Comparison of ENCODE assay signal across 7 cellular contexts in the genomic region with DNA sequence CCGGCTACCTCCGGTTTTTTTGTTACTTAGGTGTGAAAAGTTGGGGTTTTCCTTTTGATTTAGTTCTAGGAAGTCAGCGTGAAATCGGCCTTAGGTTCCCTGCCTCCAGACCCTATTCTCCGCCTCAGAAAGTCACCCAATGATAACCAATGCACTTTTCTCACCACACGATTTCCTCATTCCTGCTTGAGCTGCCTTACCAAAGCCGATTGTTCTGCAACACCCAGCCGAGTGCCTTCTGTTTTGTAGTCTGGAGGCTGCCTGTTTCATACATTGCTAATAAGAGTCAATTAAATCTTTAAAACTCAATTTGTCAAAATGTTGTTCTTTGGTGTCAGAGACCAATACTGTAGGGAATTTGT. TPM values are rescaled to one million over a fixed set of nuclear protein-coding genes. Genes with fewer than 3 reads are reported as not detected.
DNase-seq lines count a peak whose midpoint lies in the region; ATAC-seq and TF ChIP-seq lines count a peak whose summit lies in the region.

No MANE protein-coding gene starts in this region.

- ATAC-seq in HG03457 (IDR thresholded peaks at IDR 0.05; ENCODE audit: unreplicated experiment), result no peak

- H3K4me1 ChIP-seq in colonic mucosa (no peaks in the 10 kb centered on the region), rectal smooth muscle tissue (ENCODE audit: control insufficient read depth, insufficient read depth, low read length) (peaks cover 3% of the 10 kb centered on the region)

- H3K27me3 ChIP-seq in colonic mucosa (no peaks in the 10 kb centered on the region), rectal smooth muscle tissue (ENCODE audit: control insufficient read depth, insufficient read depth, low read length) (no peaks in the 10 kb centered on the region)

- H3K9ac ChIP-seq in colonic mucosa (ENCODE audit: low read depth in 2 of 2, low read length in 2 of 2), result peak overlapping the region in 1 of 2 donors; percentile 70
- no peak overlapping the region for H3K9ac ChIP-seq in rectal smooth muscle tissue (ENCODE audit: low read length)

- no peaks in the 10 kb centered on the region for H3K36me3 ChIP-seq in colonic mucosa
- no peaks in the 10 kb centered on the region for H3K36me3 ChIP-seq in rectal smooth muscle tissue (ENCODE audit: control insufficient read depth, insufficient read depth, low read length)

- DNase-seq in NOMO-1 (lab: John Stamatoyannopoulos, UW; ENCODE audit: unreplicated experiment in 2 of 2), result peak; percentile 79 to 81
- no peak for DNase-seq in colonic mucosa
- DNase-seq in iPS-NIHi11 (ENCODE audit: low spot score), result no peak
- no peak for DNase-seq in lower leg skin (ENCODE audit: low spot score in 2 of 2)

- intact Hi-C loops in colonic mucosa (cut with DNase I) (no loop called here), lower leg skin (cut with DNase I; ENCODE audit: low total_unique reads) (no loop called here)

- 44 to 56% methylated on average over 8 of the region's 8 CpGs for WGBS in lower leg skin, 2 donors

- H3K27ac ChIP-seq in colonic mucosa (peak overlapping the region; percentile 64), rectal smooth muscle tissue (ENCODE audit: low read depth, low read length) (no peak overlapping the region)

- H3K4me3 ChIP-seq in GM08714 (ENCODE audit: low read length) (peak overlapping the region; percentile 77; the same call in 1 of the 2 replicates), colonic mucosa (no peak overlapping the region), rectal smooth muscle tissue (ENCODE audit: low read length) (peak overlapping the region; percentile 9), lower leg skin (ENCODE audit: low read depth, poor library complexity, severe bottlenecking) (no peak overlapping the region)

- H3K9me3 ChIP-seq in colonic mucosa, result no peaks in the 10 kb centered on the region

- no peak for TF ChIP-seq POLR2A in lower leg skin (IDR thresholded peaks at IDR 0.05)

- TF ChIP-seq CTCF in colonic mucosa (IDR thresholded peaks at IDR 0.05), result no peak
- TF ChIP-seq CTCF in lower leg skin (IDR thresholded peaks at IDR 0.05), result no peak

RNA-seq across cellular contexts. Expression of a gene that starts 39.7 kb away (rescaled TPM):
- total RNA-seq in colonic mucosa, result under 1 TPM in 1 of 2 donors, not detected in 1; 0.05 TPM
- total RNA-seq in lower leg skin, result under 1 TPM in 3 of 4 donors, not detected in 1; 0.04 to 0.52 (median 0.32) TPM

Comparison
In these comparisons a context has a peak if more than half of its experiments do, and no peak if none do; other contexts are left out.
1. H3K4me3 ChIP-seq: peak in GM08714 (single experiment) and rectal smooth muscle tissue (single experiment); none in colonic mucosa (single experiment) and lower leg skin (single experiment).
2. DNase-seq: peak in NOMO-1 (2 of 2); none in colonic mucosa (single experiment), iPS-NIHi11 (single experiment) and lower leg skin (0 of 2).